Comparison of ENCODE assay signal across 8 cellular contexts in genomic region chr4:2243682-2244380, GRCh38. TPM values are rescaled to one million over a fixed set of nuclear protein-coding genes. Genes with fewer than 3 reads are reported as not detected.
DNase-seq lines count a peak whose midpoint lies in the region; ATAC-seq and TF ChIP-seq lines count a peak whose summit lies in the region.

No MANE protein-coding gene starts in this region.

- TF ChIP-seq POLR2A in gastroesophageal sphincter (IDR thresholded peaks at IDR 0.05) = no peak
- TF ChIP-seq POLR2A in sigmoid colon (IDR thresholded peaks at IDR 0.05) = no peak

- TF ChIP-seq EP300 in gastroesophageal sphincter (IDR thresholded peaks at IDR 0.05) (no peak), sigmoid colon (IDR thresholded peaks at IDR 0.05) (no peak)

- POLR2A ChIA-PET in CD8-positive, alpha-beta T cell (lab: Charles Lee) = no interaction called here

- no peak overlapping the region for H3K27ac ChIP-seq in CD8-positive, alpha-beta T cell (ENCODE audit: low read depth, low read length)
- H3K27ac ChIP-seq in VCaP = 0 out of 2 replicates have a peak overlapping the region, but pooled peaks have one; percentile 32
- peak overlapping the region in 3 of 4 donors; percentile 27 to 64 (median 56) for H3K27ac ChIP-seq in gastroesophageal sphincter
- H3K27ac ChIP-seq in sigmoid colon = peak overlapping the region; percentile 10 to 55 (median 48)

- no peaks in the 10 kb centered on the region for H3K9me3 ChIP-seq in CD8-positive, alpha-beta T cell (ENCODE audit: low read length)
- H3K9me3 ChIP-seq in gastroesophageal sphincter (no peaks in the 10 kb centered on the region), sigmoid colon (no peaks in the 10 kb centered on the region)

- no peak for ATAC-seq in CD8-positive, alpha-beta T cell
- peak; percentile 24 for ATAC-seq in gastroesophageal sphincter
- no peak for ATAC-seq in HG02981 (IDR thresholded peaks at IDR 0.05; ENCODE audit: unreplicated experiment)
- no peak for ATAC-seq in HG03342 (IDR thresholded peaks at IDR 0.05; ENCODE audit: unreplicated experiment)
- ATAC-seq in GM18867 (IDR thresholded peaks at IDR 0.05; ENCODE audit: unreplicated experiment) = no peak

- peak overlapping the region; percentile 76 for H3K27ac Mint-ChIP-seq in CD8-positive, alpha-beta T cell
- peak overlapping the region; percentile 39 for H3K27ac Mint-ChIP-seq in HFFc6

- no peak overlapping the region for H3K4me3 ChIP-seq in CD8-positive, alpha-beta T cell (ENCODE audit: low read depth, low read length)
- H3K4me3 ChIP-seq in gastroesophageal sphincter (no peak overlapping the region), sigmoid colon (no peak overlapping the region)

- peaks cover 39% of the 10 kb centered on the region for H3K4me1 Mint-ChIP-seq in CD8-positive, alpha-beta T cell (ENCODE audit: low read depth)
- H3K4me1 Mint-ChIP-seq in HFFc6 (ENCODE audit: low read depth) = peaks cover 45% of the 10 kb centered on the region

- no peaks in the 10 kb centered on the region for H3K27me3 ChIP-seq in CD8-positive, alpha-beta T cell (ENCODE audit: insufficient read depth, low read length)
- no peaks in the 10 kb centered on the region for H3K27me3 ChIP-seq in gastroesophageal sphincter
- no peaks in the 10 kb centered on the region for H3K27me3 ChIP-seq in sigmoid colon

- H3K36me3 Mint-ChIP-seq in CD8-positive, alpha-beta T cell = peaks cover 22% of the 10 kb centered on the region
- H3K36me3 Mint-ChIP-seq in HFFc6 (ENCODE audit: low read depth) = 0 out of 2 replicates have a peak, but pooled peaks cover 9% of the 10 kb centered on the region

- H3K27me3 Mint-ChIP-seq in CD8-positive, alpha-beta T cell (ENCODE audit: low read depth) = no peaks in the 10 kb centered on the region
- peaks cover 2% of the 10 kb centered on the region; the same call in 1 of the 2 replicates for H3K27me3 Mint-ChIP-seq in HFFc6 (ENCODE audit: insufficient read depth)

- peak in 2 of 7 experiments; percentile 10 to 47 for DNase-seq in CD8-positive, alpha-beta T cell
- DNase-seq in HFFc6 = peak; percentile 12
- peak; percentile 78 for DNase-seq in sigmoid colon

- peaks cover 23% of the 10 kb centered on the region for H3K4me1 ChIP-seq in CD8-positive, alpha-beta T cell (ENCODE audit: insufficient read depth, low read length)
- H3K4me1 ChIP-seq in gastroesophageal sphincter (peaks cover 9 to 64% (median 10%) of the 10 kb centered on the region in 3 donors), sigmoid colon (peaks cover 0 to 40% (median 34%) of the 10 kb centered on the region in 4 donors)

- no peaks in the 10 kb centered on the region for H3K9me3 Mint-ChIP-seq in CD8-positive, alpha-beta T cell
- H3K9me3 Mint-ChIP-seq in HFFc6 = no peaks in the 10 kb centered on the region

- H3K4me3 Mint-ChIP-seq in CD8-positive, alpha-beta T cell = no peak overlapping the region
- H3K4me3 Mint-ChIP-seq in HFFc6 = peak overlapping the region; percentile 44

- TF ChIP-seq CTCF in CD8-positive, alpha-beta T cell (IDR thresholded peaks at IDR 0.05) = no peak
- no peak for TF ChIP-seq CTCF in HFFc6 (IDR thresholded peaks at IDR 0.05)
- TF ChIP-seq CTCF in VCaP (conservative IDR thresholded peaks at IDR 0.05) = no peak
- peak in 2 of 4 experiments; percentile 30 to 53 for TF ChIP-seq CTCF in gastroesophageal sphincter (IDR thresholded peaks at IDR 0.05)
- TF ChIP-seq CTCF in sigmoid colon (IDR thresholded peaks at IDR 0.05) = no peak

- 27 to 36% methylated on average over 5 of the region's 5 CpGs for WGBS in gastroesophageal sphincter (ENCODE audit: low coverage in 1 of 2), 2 donors
- 25 to 33% methylated on average over 5 of the region's 5 CpGs for WGBS in sigmoid colon, 2 donors

- CTCF ChIA-PET in CD8-positive, alpha-beta T cell (lab: Charles Lee) = no interaction called here

- H3K36me3 ChIP-seq in CD8-positive, alpha-beta T cell (ENCODE audit: insufficient read depth, low read length) = peaks cover 6% of the 10 kb centered on the region
- H3K36me3 ChIP-seq in gastroesophageal sphincter = peaks cover 0 to 36% of the 10 kb centered on the region in 2 donors
- H3K36me3 ChIP-seq in sigmoid colon = peaks cover 0 to 21% (median 7%) of the 10 kb centered on the region in 4 donors

- intact Hi-C loops in CD8-positive, alpha-beta T cell (cut with DNase I, micrococcal nuclease) = loop anchor here (2.0 to 10.0 kb wide), 7 partner anchors 47 to 1048 kb away; partner anchors contain the start of genes GRK4 (in 1 of the 2), LETM1 (in 1 of the 2), NOP14 (in 1 of the 2) and RGS12 (in 1 of the 2)
- intact Hi-C loops in sigmoid colon (cut with DNase I) = loop anchor here (5.0 kb wide), 2 partner anchors 173 to 218 kb away; partner anchors contain the start of genes CFAP99 and ZFYVE28

RNA-seq across cellular contexts. Expression of gene HAUS3, which starts 1.9 kb away (rescaled TPM):
- 100 to 1,000 TPM; 154 TPM for total RNA-seq in CD8-positive, alpha-beta T cell
- total RNA-seq in HFFc6 (2021; fragmentation: NEBNext Ultra II Directional; extraction: Animal tissue kit (Norgen Biotek cat#: 25700)) = 10 to 100 TPM in 2 of 6 experiments, 1 to 10 TPM in 4; 6.9 to 10.8 (median 8.6) TPM
- total RNA-seq in gastroesophageal sphincter (10 to 100 TPM in 3 of 4 donors, 1 to 10 TPM in 1; 10.0 to 16.3 (median 12.7) TPM), sigmoid colon (10 to 100 TPM; 12.1 to 18.5 (median 16.4) TPM)
- 1 to 10 TPM; 3.2 to 7.7 (median 6.0) TPM for polyA plus RNA-seq in sigmoid colon

RNA-seq across cellular contexts. Expression of gene POLN, which starts 1.9 kb away (rescaled TPM):
- 1 to 10 TPM in 1 of 2 experiments, under 1 TPM in 1; 0.89 to 1.7 TPM for total RNA-seq in CD8-positive, alpha-beta T cell
- total RNA-seq in HFFc6 (2021; fragmentation: NEBNext Ultra II Directional; extraction: Animal tissue kit (Norgen Biotek cat#: 25700)) = 1 to 10 TPM; 1.5 to 3.4 (median 2.2) TPM
- total RNA-seq in gastroesophageal sphincter = 1 to 10 TPM; 1.5 to 4.6 (median 2.6) TPM
- total RNA-seq in sigmoid colon = 1 to 10 TPM; 1.8 to 9.4 (median 2.6) TPM
- 1 to 10 TPM in 1 of 3 donors, under 1 TPM in 1, not detected in 1; 0.60 to 1.1 TPM for polyA plus RNA-seq in sigmoid colon

RNA-seq across cellular contexts. Expression of gene MXD4, which starts 18.1 kb away (rescaled TPM):
- total RNA-seq in CD8-positive, alpha-beta T cell = 100 to 1,000 TPM; 175 to 178 TPM
- total RNA-seq in HFFc6 (2021; fragmentation: NEBNext Ultra II Directional; extraction: Animal tissue kit (Norgen Biotek cat#: 25700)) = 10 to 100 TPM; 56.5 to 81.8 (median 60.3) TPM
- total RNA-seq in gastroesophageal sphincter (10 to 100 TPM; 36.1 to 76.2 (median 55.6) TPM), sigmoid colon (10 to 100 TPM; 36.4 to 62.0 (median 38.7) TPM)
- polyA plus RNA-seq in sigmoid colon = 10 to 100 TPM; 25.0 to 32.8 (median 27.6) TPM

Comparison
In these comparisons a context has a peak if more than half of its experiments do, and no peak if none do; other contexts are left out.
1. RNA of gene HAUS3, which starts 1.9 kb away (total RNA-seq): 154 TPM in CD8-positive, alpha-beta T cell; 12.1 to 18.5 TPM in sigmoid colon, 10.0 to 16.3 TPM in gastroesophageal sphincter and 6.9 to 10.8 TPM in HFFc6; every median in the first group is over 4 times any median in the second.